In genomic region chr6:35688605-35689322, GRCh38 we compare ENCODE assay signal across 1 cellular context.
A peak's percentile ranks its signal among the peaks of the same experiment; 100 is the strongest.
TF ChIP-seq lines count a peak whose summit lies in the region.

TSS of gene FKBP5 (minus strand) at chr6:35688915. CDS start at chr6:35642824, 46,091 bp downstream.

TF ChIP-seq in K562, 482 proteins besides CTCF, POLR2A, EP300 and RAD21 (continued from another document and continues in another):
- TF ChIP-seq TSHZ1 (CRISPR knock-in tag; IDR thresholded peaks at IDR 0.05), result no peak
- TF ChIP-seq AFF1 (IDR thresholded peaks at IDR 0.05; ENCODE audit: low read depth in 1 of 2, partially characterized antibody in 2 of 2), result no peak
- no peak for TF ChIP-seq ZC3H8 (IDR thresholded peaks at IDR 0.05)
- TF ChIP-seq ATF7 (IDR thresholded peaks at IDR 0.05), result peak; percentile 43; the same call in 1 of the 2 replicates
- no peak for TF ChIP-seq ETS2 (tag; IDR thresholded peaks at IDR 0.05; ENCODE audit: borderline replicate concordance, poor library complexity, severe bottlenecking)
- TF ChIP-seq NCOA6 (IDR thresholded peaks at IDR 0.05), result no peak
- no peak for TF ChIP-seq PTTG1 (tag; IDR thresholded peaks at IDR 0.05; ENCODE audit: low read depth)
- TF ChIP-seq PKNOX1 (IDR thresholded peaks at IDR 0.05), result peak; percentile 99
- TF ChIP-seq SIN3B (IDR thresholded peaks at IDR 0.05; ENCODE audit: low read depth), result peak; percentile 65
- TF ChIP-seq ZSCAN29 (IDR thresholded peaks at IDR 0.05), result no peak; the same call in 1 of the 2 replicates
- TF ChIP-seq CEBPB (tag; IDR thresholded peaks at IDR 0.05), result no peak
- TF ChIP-seq HINFP (tag; conservative IDR thresholded peaks at IDR 0.05; ENCODE audit: low read depth), result no peak
- TF ChIP-seq ZNF592 (IDR thresholded peaks at IDR 0.05), result peak; percentile 93
- peak; percentile 41 for TF ChIP-seq POLR2B (IDR thresholded peaks at IDR 0.05; ENCODE audit: low read depth, partially characterized antibody)
- TF ChIP-seq TCF3 (CRISPR knock-in tag; IDR thresholded peaks at IDR 0.05), result no peak
- TF ChIP-seq REST (CRISPR knock-in tag; IDR thresholded peaks at IDR 0.05; ENCODE audit: low read depth), result peak; percentile 65
- TF ChIP-seq ZBTB5 (IDR thresholded peaks at IDR 0.05), result no peak
- TF ChIP-seq ZNF445 (CRISPR knock-in tag; IDR thresholded peaks at IDR 0.05; ENCODE audit: low read depth), result no peak
- no peak for TF ChIP-seq ZNF280A (IDR thresholded peaks at IDR 0.05; ENCODE audit: low read depth, partially characterized antibody)
- TF ChIP-seq NELFE (IDR thresholded peaks at IDR 0.05; ENCODE audit: insufficient read depth, insufficient read length), result no peak
- TF ChIP-seq ADNP (tag; IDR thresholded peaks at IDR 0.05), result no peak
- TF ChIP-seq ZFP30 (CRISPR knock-in tag; IDR thresholded peaks at IDR 0.05; ENCODE audit: borderline replicate concordance), result no peak
- no peak for TF ChIP-seq SAFB2 (IDR thresholded peaks at IDR 0.05; ENCODE audit: borderline replicate concordance, low read depth, low read length, severe bottlenecking)
- no peak for TF ChIP-seq SREBF1 (IDR thresholded peaks at IDR 0.05; ENCODE audit: borderline replicate concordance, low read depth, low read length)
- TF ChIP-seq SRF (CRISPR knock-in tag; IDR thresholded peaks at IDR 0.05), result 0 out of 4 replicates have a peak, but pooled peaks of 1 of the 2 experiments have one; percentile 42
- no peak for TF ChIP-seq STAT5A (IDR thresholded peaks at IDR 0.05; ENCODE audit: borderline replicate concordance, low read length)
- no peak for TF ChIP-seq ATF6 (CRISPR knock-in tag; IDR thresholded peaks at IDR 0.05)
